Comparison of ENCODE assay signal across 1 cellular context in genomic region chr16:7268182-7268581, GRCh38.
TF ChIP-seq lines count a peak whose summit lies in the region.

No MANE protein-coding gene starts in this region.

TF ChIP-seq in SK-N-SH treated with all-trans-retinoic acid at 6 μM for 48 hours, 23 proteins besides CTCF, POLR2A, EP300 and RAD21 (continued from another document):
- TF ChIP-seq CSRNP3 (CRISPR knock-in tag; IDR thresholded peaks at IDR 0.05) (no peak), BACH2 (CRISPR knock-in tag; IDR thresholded peaks at IDR 0.05; ENCODE audit: borderline replicate concordance) (no peak), OSR1 (CRISPR knock-in tag; IDR thresholded peaks at IDR 0.05) (no peak)
